Comparison of ENCODE assay signal across 8 cellular contexts in genomic region chr17:78840530-78840779, GRCh38. TPM values are rescaled to one million over a fixed set of nuclear protein-coding genes. Genes with fewer than 3 reads are reported as not detected.
DNase-seq lines count a peak whose midpoint lies in the region; ATAC-seq, FAIRE-seq and TF ChIP-seq lines count a peak whose summit lies in the region.

No MANE protein-coding gene starts in this region.

- no peaks in the 10 kb centered on the region for H3K27me3 ChIP-seq in bronchial epithelial cell (ENCODE audit: control insufficient read depth, insufficient read depth, low read length)
- no peaks in the 10 kb centered on the region for H3K27me3 ChIP-seq in mucosa of stomach (ENCODE audit: control insufficient read depth, insufficient read depth, low read length)

- FAIRE-seq in bronchial epithelial cell (lab: Jason Lieb, UNC) = no peak

- H3K36me3 ChIP-seq in bronchial epithelial cell (ENCODE audit: control insufficient read depth, insufficient read depth, low read length) (peaks cover 17% of the 10 kb centered on the region), mucosa of stomach (ENCODE audit: control insufficient read depth, insufficient read depth, low read length) (peaks cover 12% of the 10 kb centered on the region)

- ATAC-seq in HG03571 (IDR thresholded peaks at IDR 0.05; ENCODE audit: unreplicated experiment) (peak; percentile 4), HG03460 (IDR thresholded peaks at IDR 0.05; ENCODE audit: unreplicated experiment) (no peak), HG02642 (IDR thresholded peaks at IDR 0.05; ENCODE audit: poor library complexity, unreplicated experiment) (no peak)

- no peaks in the 10 kb centered on the region for H3K9me3 ChIP-seq in mucosa of stomach (ENCODE audit: control insufficient read depth, low read length)

- TF ChIP-seq CTCF in AG10803 (conservative IDR thresholded peaks at IDR 0.05; ENCODE audit: low read length) = no peak
- TF ChIP-seq CTCF in bronchial epithelial cell (IDR thresholded peaks at IDR 0.05; ENCODE audit: insufficient read depth, low read length, severe bottlenecking) = no peak

- H3K4me3 ChIP-seq in AG10803 (ENCODE audit: low read length) = peak overlapping the region; percentile 92
- peak overlapping the region; percentile 87 for H3K4me3 ChIP-seq in bronchial epithelial cell (ENCODE audit: low read depth, low read length)
- H3K4me3 ChIP-seq in mucosa of stomach (ENCODE audit: low read length) = peak overlapping the region; percentile 48

- H3K4me1 ChIP-seq in mucosa of stomach (ENCODE audit: control insufficient read depth, insufficient read depth, low read length) = peaks cover 25% of the 10 kb centered on the region

- H3K9ac ChIP-seq in mucosa of stomach (ENCODE audit: low read length) = peak overlapping the region; percentile 81

- DNase-seq in AG10803 (ENCODE audit: low read depth) (no peak), bronchial epithelial cell (ENCODE audit: low read depth) (no peak), NCI-H774 (lab: John Stamatoyannopoulos, UW) (no peak), ecto neural progenitor cell (ENCODE audit: low spot score) (no peak)

RNA-seq across cellular contexts. Expression of gene USP36, which starts 0.2 kb away (rescaled TPM):
- 18.8 and 21.6 TPM in 2 replicates for total RNA-seq in bronchial epithelial cell

RNA-seq across cellular contexts. Expression of gene CYTH1, which starts 58.4 kb away (rescaled TPM):
- 35.5 and 44.8 TPM in 2 replicates for total RNA-seq in bronchial epithelial cell
